Comparison of ENCODE assay signal across 17 cellular contexts in genomic region chr9:33198163-33198562, GRCh38. TPM values are rescaled to one million over a fixed set of nuclear protein-coding genes. Genes with fewer than 3 reads are reported as not detected.
DNase-seq lines count a peak whose midpoint lies in the region; ATAC-seq and TF ChIP-seq lines count a peak whose summit lies in the region.
"Had no signal": no experiment of that assay in that cellular context is flagged by ENCODE, and none has a peak within 500 bp of the region (broad histone marks: within the 10 kb centered on the region; RNA-seq: fewer than 3 reads in every experiment).

No MANE protein-coding gene starts in this region.

- in situ Hi-C loops in GM23248 (cut with MboI), result no loop called here

- peaks cover 15% of the 10 kb centered on the region for H3K4me1 Mint-ChIP-seq in activated CD4-positive, alpha-beta T cell treated with anti-CD3 and anti-CD28 coated beads, Interleukin-2, amount 10 ng/mL, durations not matched to agents 7 days and 5 days

- peak; percentile 60 for ATAC-seq in left lung
- ATAC-seq: HepG2; stimulated activated naive B cell treated with anti-CD40 and anti-IgM and Interleukin-4, amounts not matched to agents 10 μg/mL and 1 μg/mL and 100 μg/mL, for 72 hours had no signal

- intact Hi-C loops in left lung (cut with DNase I), result no loop called here

- TF ChIP-seq CTCF in cardiac fibroblast (IDR thresholded peaks at IDR 0.05; ENCODE audit: low read depth, low read length), result no peak
- TF ChIP-seq CTCF in left lung (IDR thresholded peaks at IDR 0.05), result no peak
- TF ChIP-seq CTCF in RWPE1 (conservative IDR thresholded peaks at IDR 0.05; ENCODE audit: low read depth), result no peak

- H3K27me3 ChIP-seq in GM23248 (replicated peaks; ENCODE audit: insufficient read depth) (no peaks in the 10 kb centered on the region), left lung (no peaks in the 10 kb centered on the region)

- H3K4me2 ChIP-seq in GM23248 (ENCODE audit: unreplicated experiment), result peak overlapping the region; percentile 48

- H3K27ac Mint-ChIP-seq in activated CD4-positive, alpha-beta T cell treated with anti-CD3 and anti-CD28 coated beads, Interleukin-2, amount 10 ng/mL, durations not matched to agents 7 days and 5 days, result no peak overlapping the region
- H3K27ac Mint-ChIP-seq: CD4-positive, CD25-positive, alpha-beta regulatory T cell; stimulated activated naive B cell treated with anti-CD40 and anti-IgM and Interleukin-4, amounts not matched to agents 10 μg/mL and 1 μg/mL and 100 μg/mL, for 72 hours had no signal

- no peaks in the 10 kb centered on the region for H4K20me1 ChIP-seq in GM23248 (ENCODE audit: insufficient read depth)

- POLR2A ChIA-PET in activated CD4-positive, alpha-beta T cell treated with anti-CD3 and anti-CD28 coated beads, Interleukin-2, amount 10 ng/mL, durations not matched to agents 7 days and 5 days (lab: Charles Lee), result no interaction called here
- POLR2A ChIA-PET in RWPE1 (lab: Yijun Ruan, JAX; ENCODE audit: low non-redundant PET), result no interaction called here

- H3K27me3 Mint-ChIP-seq in activated CD4-positive, alpha-beta T cell treated with anti-CD3 and anti-CD28 coated beads, Interleukin-2, amount 10 ng/mL, durations not matched to agents 7 days and 5 days, result peaks cover 6% of the 10 kb centered on the region
- H3K27me3 Mint-ChIP-seq: stimulated activated naive B cell treated with anti-CD40 and anti-IgM and Interleukin-4, amounts not matched to agents 10 μg/mL and 1 μg/mL and 100 μg/mL, for 72 hours had no signal

- H3K9me3 ChIP-seq in GM23248 (ENCODE audit: low read depth) (no peaks in the 10 kb centered on the region), left lung (no peaks in the 10 kb centered on the region)

- peaks cover 33% of the 10 kb centered on the region for H3F3A ChIP-seq in GM23248 (ENCODE audit: insufficient read depth)

- peak overlapping the region; percentile 59 for H3K9ac ChIP-seq in GM23248

- H3K4me3 ChIP-seq in GM23248 (peak overlapping the region; percentile 40), cardiac fibroblast (replicated peaks in 1 of 2; ENCODE audit: low read depth in 2 of 2, low read length in 2 of 2) (no peak overlapping the region), left lung (no peak overlapping the region)

- H3K36me3 ChIP-seq in GM23248 (ENCODE audit: low read depth) (no peaks in the 10 kb centered on the region), left lung (no peaks in the 10 kb centered on the region)

- H3K36me3 Mint-ChIP-seq in activated CD4-positive, alpha-beta T cell treated with anti-CD3 and anti-CD28 coated beads, Interleukin-2, amount 10 ng/mL, durations not matched to agents 7 days and 5 days (ENCODE audit: low read depth), result no peaks in the 10 kb centered on the region
- H3K36me3 Mint-ChIP-seq: CD4-positive, CD25-positive, alpha-beta regulatory T cell; stimulated activated naive B cell treated with anti-CD40 and anti-IgM and Interleukin-4, amounts not matched to agents 10 μg/mL and 1 μg/mL and 100 μg/mL, for 72 hours had no signal

- WGBS in GM23248 (ENCODE audit: low coverage in 1 of 2, low lambda C conversion rate in 2 of 2, missing lambda C conversion rate in 2 of 2), 2 experiments, result 7 to 9% methylated on average over 6 of the region's 6 CpGs

- peaks cover 30% of the 10 kb centered on the region for H3K4me1 ChIP-seq in GM23248 (ENCODE audit: insufficient read depth)
- H3K4me1 ChIP-seq in left lung, result peaks cover 0 to 4% of the 10 kb centered on the region in 2 donors

- H3K4me3 Mint-ChIP-seq in activated CD4-positive, alpha-beta T cell treated with anti-CD3 and anti-CD28 coated beads, Interleukin-2, amount 10 ng/mL, durations not matched to agents 7 days and 5 days, result no peak overlapping the region
- H3K4me3 Mint-ChIP-seq: CD4-positive, CD25-positive, alpha-beta regulatory T cell; stimulated activated naive B cell treated with anti-CD40 and anti-IgM and Interleukin-4, amounts not matched to agents 10 μg/mL and 1 μg/mL and 100 μg/mL, for 72 hours had no signal

- peak overlapping the region; percentile 61 for H2AFZ ChIP-seq in GM23248

- CTCF ChIA-PET in activated CD4-positive, alpha-beta T cell treated with anti-CD3 and anti-CD28 coated beads, Interleukin-2, amount 10 ng/mL, durations not matched to agents 7 days and 5 days (lab: Charles Lee), result no interaction called here
- CTCF ChIA-PET in RWPE1 (lab: Yijun Ruan, JAX), result no interaction called here

- H3K27ac ChIP-seq in GM23248 (peak overlapping the region; percentile 76), left lung (peak overlapping the region in 1 of 2 donors; percentile 29), RWPE1 (no peak overlapping the region)

- no peaks in the 10 kb centered on the region for H3K79me2 ChIP-seq in GM23248 (ENCODE audit: insufficient read depth)

- peak; percentile 87 for DNase-seq in GM23248
- peak; percentile 44 to 92 for DNase-seq in cardiac fibroblast (ENCODE audit: low read depth in 2 of 2)
- no peak for DNase-seq in left lung
- peak; percentile 79 for DNase-seq in stromal cell of bone marrow (ENCODE audit: low read depth)
- DNase-seq in activated CD4-positive, alpha-beta T cell treated with anti-CD3 and anti-CD28 coated beads, Interleukin-2, amount 10 ng/mL, durations not matched to agents 7 days and 5 days, result no peak
- no peak for DNase-seq in RWPE1 (ENCODE audit: low spot score)
- DNase-seq in NCI-H187 (lab: John Stamatoyannopoulos, UW), result no peak
- no peak for DNase-seq in activated T-cell treated with anti-CD3 and anti-CD28 coated beads, Interleukin-2, amount 50 U/mL, for 48 hours
- DNase-seq: activated CD8-positive, alpha-beta memory T cell treated with anti-CD3 and anti-CD28 coated beads, Interleukin-2, amount 50 U/mL, for 4 hours; CD4-positive, CD25-positive, alpha-beta regulatory T cell; NCI-H1436; occipital lobe; stimulated activated CD4-positive, alpha-beta T cell treated with anti-CD3 and anti-CD28 coated beads, Interleukin-2, amount 100 ng/mL, for 48 hours; stimulated activated naive B cell treated with anti-CD40 and anti-IgM and Interleukin-4, amounts not matched to agents 10 μg/mL and 1 μg/mL and 100 μg/mL, for 72 hours had no signal

- H3K9me2 ChIP-seq in GM23248 (ENCODE audit: insufficient read depth), result no peaks in the 10 kb centered on the region

- no peaks in the 10 kb centered on the region for H3K9me3 Mint-ChIP-seq in activated CD4-positive, alpha-beta T cell treated with anti-CD3 and anti-CD28 coated beads, Interleukin-2, amount 10 ng/mL, durations not matched to agents 7 days and 5 days
- H3K9me3 Mint-ChIP-seq: stimulated activated naive B cell treated with anti-CD40 and anti-IgM and Interleukin-4, amounts not matched to agents 10 μg/mL and 1 μg/mL and 100 μg/mL, for 72 hours had no signal

RNA-seq across cellular contexts. Expression of gene B4GALT1, which starts 31.0 kb away (rescaled TPM):
- total RNA-seq in GM23248 (2014; rRNA removed; shearing (Covaris generic)), result 70.8 and 74.3 TPM in 2 replicates
- 139 and 140 TPM in 2 replicates for polyA plus RNA-seq in GM23248 (2016; fragmentation: Nextera tagmentation; extraction: Ambion mirVana)
- total RNA-seq in left lung, result 100 to 1,000 TPM in 1 of 2 donors, 10 to 100 TPM in 1; 83.6 to 107 TPM
- total RNA-seq in activated CD4-positive, alpha-beta T cell treated with anti-CD3 and anti-CD28 coated beads, Interleukin-2, amount 10 ng/mL, durations not matched to agents 7 days and 5 days, result 10 to 100 TPM; 38.8 to 42.4 TPM

RNA-seq across cellular contexts. Expression of gene SPINK4, which starts 41.8 kb away (rescaled TPM):
- not detected in 2 replicates for total RNA-seq in GM23248 (2014; rRNA removed; shearing (Covaris generic))
- not detected in 2 replicates for polyA plus RNA-seq in GM23248 (2016; fragmentation: Nextera tagmentation; extraction: Ambion mirVana)
- not detected for total RNA-seq in left lung
- total RNA-seq in activated CD4-positive, alpha-beta T cell treated with anti-CD3 and anti-CD28 coated beads, Interleukin-2, amount 10 ng/mL, durations not matched to agents 7 days and 5 days, result not detected
- total RNA-seq: CD4-positive, CD25-positive, alpha-beta regulatory T cell; dermis microvascular lymphatic vessel endothelial cell; lower leg skin; occipital lobe had no signal
- polyA plus RNA-seq: CD4-positive, CD25-positive, alpha-beta regulatory T cell had no signal

Comparison
In these comparisons a context has a peak if more than half of its experiments do, and no peak if none do; other contexts are left out.
1. DNase-seq: peak in GM23248 (single experiment), cardiac fibroblast (2 of 2) and stromal cell of bone marrow (single experiment); none in left lung (0 of 2), activated CD4-positive, alpha-beta T cell treated with anti-CD3 and anti-CD28 coated beads, Interleukin-2, amount 10 ng/mL, durations not matched to agents 7 days and 5 days (single experiment), RWPE1 (single experiment), NCI-H187 (0 of 2) and activated T-cell treated with anti-CD3 and anti-CD28 coated beads, Interleukin-2, amount 50 U/mL, for 48 hours (0 of 2).